In the genomic region with DNA sequence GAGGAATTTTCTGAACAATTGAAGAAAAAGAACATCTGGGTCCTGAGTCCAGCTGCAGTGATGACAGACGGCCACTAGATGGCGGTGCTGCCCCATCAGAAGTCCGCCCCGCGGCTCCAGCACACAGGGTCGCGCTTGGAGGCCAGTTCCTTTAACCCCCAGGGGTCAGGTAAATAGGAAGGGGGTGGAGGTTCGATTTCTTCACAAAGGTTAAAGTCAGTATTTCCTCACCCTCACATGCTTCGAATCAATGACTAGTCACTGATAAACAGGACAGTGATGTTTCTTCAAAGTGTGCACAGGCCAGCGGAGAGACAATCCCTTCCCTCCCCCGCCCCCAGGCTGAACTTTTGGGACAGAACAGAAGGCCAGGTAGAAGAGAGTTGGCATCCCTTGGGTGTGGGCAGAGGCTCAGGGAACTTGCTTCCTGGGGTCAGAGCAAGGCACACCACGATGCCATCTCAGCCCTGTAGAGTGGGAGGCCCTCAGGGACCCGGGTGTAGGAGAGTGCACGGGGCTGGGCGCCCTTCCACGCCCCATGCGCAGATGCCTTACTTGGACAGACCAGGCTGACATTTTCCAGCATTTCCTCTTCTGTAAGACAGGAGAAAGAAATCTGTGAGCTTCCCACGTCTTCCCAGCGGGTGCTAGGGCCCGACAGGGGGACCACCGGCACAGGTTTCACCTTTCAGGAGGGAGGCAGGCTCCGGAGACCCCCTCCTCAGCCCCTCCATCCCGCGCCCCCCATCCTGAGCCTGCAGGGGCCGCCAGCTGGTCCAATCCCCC, we compare ENCODE assay signal across 1 cellular context.
TF ChIP-seq lines count a peak whose summit lies in the region.

No MANE protein-coding gene starts in this region.

TF ChIP-seq in HepG2, 621 proteins besides CTCF, POLR2A, EP300 and RAD21 (continued from another document and continues in another):
- TF ChIP-seq ZNF644 (CRISPR knock-in tag; IDR thresholded peaks at IDR 0.05; ENCODE audit: low read depth) (peak; percentile 79; the same call in 1 of the 2 replicates), ZNF3 (CRISPR knock-in tag; IDR thresholded peaks at IDR 0.05) (peak; percentile 92), DR1 (CRISPR knock-in tag; IDR thresholded peaks at IDR 0.05) (0 out of 2 replicates have a peak, but pooled peaks have one; percentile 52), ZNF782 (CRISPR knock-in tag; IDR thresholded peaks at IDR 0.05; ENCODE audit: borderline replicate concordance) (no peak), ZFP36L1 (CRISPR knock-in tag; IDR thresholded peaks at IDR 0.05) (peak; percentile 93; the same call in 1 of the 2 replicates), GFI1 (CRISPR knock-in tag; IDR thresholded peaks at IDR 0.05; ENCODE audit: borderline replicate concordance) (peak; percentile 96), ZNF10 (CRISPR knock-in tag; IDR thresholded peaks at IDR 0.05; ENCODE audit: borderline replicate concordance, low read depth) (no peak), KLF9 (CRISPR knock-in tag; IDR thresholded peaks at IDR 0.05; ENCODE audit: low read depth) (peak; percentile 99), FOXA1 (IDR thresholded peaks at IDR 0.05) (peak; percentile 82), FOXA1 (CRISPR knock-in tag; IDR thresholded peaks at IDR 0.05) (peak; percentile 98), MXD4 (CRISPR knock-in tag; IDR thresholded peaks at IDR 0.05) (peak; percentile 94), SNRNP70 (IDR thresholded peaks at IDR 0.05; ENCODE audit: low read depth, low read length) (no peak), JUN (CRISPR knock-in tag; IDR thresholded peaks at IDR 0.05) (peak; percentile 66; the same call in 1 of the 2 replicates), ONECUT2 (CRISPR knock-in tag; IDR thresholded peaks at IDR 0.05) (peak; percentile 97), ZNF292 (CRISPR knock-in tag; IDR thresholded peaks at IDR 0.05; ENCODE audit: borderline replicate concordance, low read depth) (peak; percentile 74; the same call in 1 of the 2 replicates), ZNF780A (CRISPR knock-in tag; IDR thresholded peaks at IDR 0.05) (peak; percentile 89), SALL1 (CRISPR knock-in tag; IDR thresholded peaks at IDR 0.05) (peak; percentile 99), ZNF674 (CRISPR knock-in tag; IDR thresholded peaks at IDR 0.05; ENCODE audit: low read depth) (no peak), MATR3 (CRISPR knock-in tag; IDR thresholded peaks at IDR 0.05) (no peak), ZNF354B (CRISPR knock-in tag; IDR thresholded peaks at IDR 0.05) (peak; percentile 58), ZNF891 (CRISPR knock-in tag; IDR thresholded peaks at IDR 0.05) (no peak), BRCA1 (CRISPR knock-in tag; IDR thresholded peaks at IDR 0.05) (no peak; the same call in 1 of the 2 replicates), ZFAT (CRISPR knock-in tag; conservative IDR thresholded peaks at IDR 0.05) (no peak), ARNT2 (CRISPR knock-in tag; IDR thresholded peaks at IDR 0.05; ENCODE audit: low read depth) (peak; percentile 88)
- TF ChIP-seq, protein P1, sequence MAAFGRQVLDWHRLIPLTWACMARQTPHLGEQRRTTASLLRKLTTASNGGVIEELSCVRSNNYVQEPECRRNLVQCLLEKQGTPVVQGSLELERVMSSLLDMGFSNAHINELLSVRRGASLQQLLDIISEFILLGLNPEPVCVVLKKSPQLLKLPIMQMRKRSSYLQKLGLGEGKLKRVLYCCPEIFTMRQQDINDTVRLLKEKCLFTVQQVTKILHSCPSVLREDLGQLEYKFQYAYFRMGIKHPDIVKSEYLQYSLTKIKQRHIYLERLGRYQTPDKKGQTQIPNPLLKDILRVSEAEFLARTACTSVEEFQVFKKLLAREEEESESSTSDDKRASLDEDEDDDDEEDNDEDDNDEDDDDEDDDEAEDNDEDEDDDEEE (CRISPR knock-in tag; IDR thresholded peaks at IDR 0.05) = peak; percentile 97
- TF ChIP-seq, protein P2, sequence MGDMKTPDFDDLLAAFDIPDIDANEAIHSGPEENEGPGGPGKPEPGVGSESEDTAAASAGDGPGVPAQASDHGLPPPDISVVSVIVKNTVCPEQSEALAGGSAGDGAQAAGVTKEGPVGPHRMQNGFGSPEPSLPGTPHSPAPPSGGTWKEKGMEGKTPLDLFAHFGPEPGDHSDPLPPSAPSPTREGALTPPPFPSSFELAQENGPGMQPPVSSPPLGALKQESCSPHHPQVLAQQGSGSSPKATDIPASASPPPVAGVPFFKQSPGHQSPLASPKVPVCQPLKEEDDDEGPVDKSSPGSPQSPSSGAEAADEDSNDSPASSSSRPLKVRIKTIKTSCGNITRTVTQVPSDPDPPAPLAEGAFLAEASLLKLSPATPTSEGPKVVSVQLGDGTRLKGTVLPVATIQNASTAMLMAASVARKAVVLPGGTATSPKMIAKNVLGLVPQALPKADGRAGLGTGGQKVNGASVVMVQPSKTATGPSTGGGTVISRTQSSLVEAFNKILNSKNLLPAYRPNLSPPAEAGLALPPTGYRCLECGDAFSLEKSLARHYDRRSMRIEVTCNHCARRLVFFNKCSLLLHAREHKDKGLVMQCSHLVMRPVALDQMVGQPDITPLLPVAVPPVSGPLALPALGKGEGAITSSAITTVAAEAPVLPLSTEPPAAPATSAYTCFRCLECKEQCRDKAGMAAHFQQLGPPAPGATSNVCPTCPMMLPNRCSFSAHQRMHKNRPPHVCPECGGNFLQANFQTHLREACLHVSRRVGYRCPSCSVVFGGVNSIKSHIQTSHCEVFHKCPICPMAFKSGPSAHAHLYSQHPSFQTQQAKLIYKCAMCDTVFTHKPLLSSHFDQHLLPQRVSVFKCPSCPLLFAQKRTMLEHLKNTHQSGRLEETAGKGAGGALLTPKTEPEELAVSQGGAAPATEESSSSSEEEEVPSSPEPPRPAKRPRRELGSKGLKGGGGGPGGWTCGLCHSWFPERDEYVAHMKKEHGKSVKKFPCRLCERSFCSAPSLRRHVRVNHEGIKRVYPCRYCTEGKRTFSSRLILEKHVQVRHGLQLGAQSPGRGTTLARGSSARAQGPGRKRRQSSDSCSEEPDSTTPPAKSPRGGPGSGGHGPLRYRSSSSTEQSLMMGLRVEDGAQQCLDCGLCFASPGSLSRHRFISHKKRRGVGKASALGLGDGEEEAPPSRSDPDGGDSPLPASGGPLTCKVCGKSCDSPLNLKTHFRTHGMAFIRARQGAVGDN (CRISPR knock-in tag; IDR thresholded peaks at IDR 0.05) = peak; percentile 70
- TF ChIP-seq, protein P3, sequence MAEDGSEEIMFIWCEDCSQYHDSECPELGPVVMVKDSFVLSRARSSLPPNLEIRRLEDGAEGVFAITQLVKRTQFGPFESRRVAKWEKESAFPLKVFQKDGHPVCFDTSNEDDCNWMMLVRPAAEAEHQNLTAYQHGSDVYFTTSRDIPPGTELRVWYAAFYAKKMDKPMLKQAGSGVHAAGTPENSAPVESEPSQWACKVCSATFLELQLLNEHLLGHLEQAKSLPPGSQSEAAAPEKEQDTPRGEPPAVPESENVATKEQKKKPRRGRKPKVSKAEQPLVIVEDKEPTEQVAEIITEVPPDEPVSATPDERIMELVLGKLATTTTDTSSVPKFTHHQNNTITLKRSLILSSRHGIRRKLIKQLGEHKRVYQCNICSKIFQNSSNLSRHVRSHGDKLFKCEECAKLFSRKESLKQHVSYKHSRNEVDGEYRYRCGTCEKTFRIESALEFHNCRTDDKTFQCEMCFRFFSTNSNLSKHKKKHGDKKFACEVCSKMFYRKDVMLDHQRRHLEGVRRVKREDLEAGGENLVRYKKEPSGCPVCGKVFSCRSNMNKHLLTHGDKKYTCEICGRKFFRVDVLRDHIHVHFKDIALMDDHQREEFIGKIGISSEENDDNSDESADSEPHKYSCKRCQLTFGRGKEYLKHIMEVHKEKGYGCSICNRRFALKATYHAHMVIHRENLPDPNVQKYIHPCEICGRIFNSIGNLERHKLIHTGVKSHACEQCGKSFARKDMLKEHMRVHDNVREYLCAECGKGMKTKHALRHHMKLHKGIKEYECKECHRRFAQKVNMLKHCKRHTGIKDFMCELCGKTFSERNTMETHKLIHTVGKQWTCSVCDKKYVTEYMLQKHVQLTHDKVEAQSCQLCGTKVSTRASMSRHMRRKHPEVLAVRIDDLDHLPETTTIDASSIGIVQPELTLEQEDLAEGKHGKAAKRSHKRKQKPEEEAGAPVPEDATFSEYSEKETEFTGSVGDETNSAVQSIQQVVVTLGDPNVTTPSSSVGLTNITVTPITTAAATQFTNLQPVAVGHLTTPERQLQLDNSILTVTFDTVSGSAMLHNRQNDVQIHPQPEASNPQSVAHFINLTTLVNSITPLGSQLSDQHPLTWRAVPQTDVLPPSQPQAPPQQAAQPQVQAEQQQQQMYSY (CRISPR knock-in tag; IDR thresholded peaks at IDR 0.05) = no peak
- TF ChIP-seq, protein P4, sequence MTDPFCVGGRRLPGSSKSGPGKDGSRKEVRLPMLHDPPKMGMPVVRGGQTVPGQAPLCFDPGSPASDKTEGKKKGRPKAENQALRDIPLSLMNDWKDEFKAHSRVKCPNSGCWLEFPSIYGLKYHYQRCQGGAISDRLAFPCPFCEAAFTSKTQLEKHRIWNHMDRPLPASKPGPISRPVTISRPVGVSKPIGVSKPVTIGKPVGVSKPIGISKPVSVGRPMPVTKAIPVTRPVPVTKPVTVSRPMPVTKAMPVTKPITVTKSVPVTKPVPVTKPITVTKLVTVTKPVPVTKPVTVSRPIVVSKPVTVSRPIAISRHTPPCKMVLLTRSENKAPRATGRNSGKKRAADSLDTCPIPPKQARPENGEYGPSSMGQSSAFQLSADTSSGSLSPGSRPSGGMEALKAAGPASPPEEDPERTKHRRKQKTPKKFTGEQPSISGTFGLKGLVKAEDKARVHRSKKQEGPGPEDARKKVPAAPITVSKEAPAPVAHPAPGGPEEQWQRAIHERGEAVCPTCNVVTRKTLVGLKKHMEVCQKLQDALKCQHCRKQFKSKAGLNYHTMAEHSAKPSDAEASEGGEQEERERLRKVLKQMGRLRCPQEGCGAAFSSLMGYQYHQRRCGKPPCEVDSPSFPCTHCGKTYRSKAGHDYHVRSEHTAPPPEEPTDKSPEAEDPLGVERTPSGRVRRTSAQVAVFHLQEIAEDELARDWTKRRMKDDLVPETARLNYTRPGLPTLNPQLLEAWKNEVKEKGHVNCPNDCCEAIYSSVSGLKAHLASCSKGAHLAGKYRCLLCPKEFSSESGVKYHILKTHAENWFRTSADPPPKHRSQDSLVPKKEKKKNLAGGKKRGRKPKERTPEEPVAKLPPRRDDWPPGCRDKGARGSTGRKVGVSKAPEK (CRISPR knock-in tag; IDR thresholded peaks at IDR 0.05; ENCODE audit: borderline replicate concordance) = peak; percentile 91
- TF ChIP-seq, protein P5, sequence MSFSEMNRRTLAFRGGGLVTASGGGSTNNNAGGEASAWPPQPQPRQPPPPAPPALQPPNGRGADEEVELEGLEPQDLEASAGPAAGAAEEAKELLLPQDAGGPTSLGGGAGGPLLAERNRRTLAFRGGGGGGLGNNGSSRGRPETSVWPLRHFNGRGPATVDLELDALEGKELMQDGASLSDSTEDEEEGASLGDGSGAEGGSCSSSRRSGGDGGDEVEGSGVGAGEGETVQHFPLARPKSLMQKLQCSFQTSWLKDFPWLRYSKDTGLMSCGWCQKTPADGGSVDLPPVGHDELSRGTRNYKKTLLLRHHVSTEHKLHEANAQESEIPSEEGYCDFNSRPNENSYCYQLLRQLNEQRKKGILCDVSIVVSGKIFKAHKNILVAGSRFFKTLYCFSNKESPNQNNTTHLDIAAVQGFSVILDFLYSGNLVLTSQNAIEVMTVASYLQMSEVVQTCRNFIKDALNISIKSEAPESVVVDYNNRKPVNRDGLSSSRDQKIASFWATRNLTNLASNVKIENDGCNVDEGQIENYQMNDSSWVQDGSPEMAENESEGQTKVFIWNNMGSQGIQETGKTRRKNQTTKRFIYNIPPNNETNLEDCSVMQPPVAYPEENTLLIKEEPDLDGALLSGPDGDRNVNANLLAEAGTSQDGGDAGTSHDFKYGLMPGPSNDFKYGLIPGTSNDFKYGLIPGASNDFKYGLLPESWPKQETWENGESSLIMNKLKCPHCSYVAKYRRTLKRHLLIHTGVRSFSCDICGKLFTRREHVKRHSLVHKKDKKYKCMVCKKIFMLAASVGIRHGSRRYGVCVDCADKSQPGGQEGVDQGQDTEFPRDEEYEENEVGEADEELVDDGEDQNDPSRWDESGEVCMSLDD (CRISPR knock-in tag; IDR thresholded peaks at IDR 0.05; ENCODE audit: borderline replicate concordance) = no peak
- TF ChIP-seq, protein P6, sequence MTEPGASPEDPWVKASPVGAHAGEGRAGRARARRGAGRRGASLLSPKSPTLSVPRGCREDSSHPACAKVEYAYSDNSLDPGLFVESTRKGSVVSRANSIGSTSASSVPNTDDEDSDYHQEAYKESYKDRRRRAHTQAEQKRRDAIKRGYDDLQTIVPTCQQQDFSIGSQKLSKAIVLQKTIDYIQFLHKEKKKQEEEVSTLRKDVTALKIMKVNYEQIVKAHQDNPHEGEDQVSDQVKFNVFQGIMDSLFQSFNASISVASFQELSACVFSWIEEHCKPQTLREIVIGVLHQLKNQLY (CRISPR knock-in tag; IDR thresholded peaks at IDR 0.05) = peak; percentile 98
- TF ChIP-seq, protein P7, sequence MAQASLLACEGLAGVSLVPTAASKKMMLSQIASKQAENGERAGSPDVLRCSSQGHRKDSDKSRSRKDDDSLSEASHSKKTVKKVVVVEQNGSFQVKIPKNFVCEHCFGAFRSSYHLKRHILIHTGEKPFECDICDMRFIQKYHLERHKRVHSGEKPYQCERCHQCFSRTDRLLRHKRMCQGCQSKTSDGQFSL (CRISPR knock-in tag; IDR thresholded peaks at IDR 0.05) = peak; percentile 38; the same call in 1 of the 2 replicates
- TF ChIP-seq, protein P8, sequence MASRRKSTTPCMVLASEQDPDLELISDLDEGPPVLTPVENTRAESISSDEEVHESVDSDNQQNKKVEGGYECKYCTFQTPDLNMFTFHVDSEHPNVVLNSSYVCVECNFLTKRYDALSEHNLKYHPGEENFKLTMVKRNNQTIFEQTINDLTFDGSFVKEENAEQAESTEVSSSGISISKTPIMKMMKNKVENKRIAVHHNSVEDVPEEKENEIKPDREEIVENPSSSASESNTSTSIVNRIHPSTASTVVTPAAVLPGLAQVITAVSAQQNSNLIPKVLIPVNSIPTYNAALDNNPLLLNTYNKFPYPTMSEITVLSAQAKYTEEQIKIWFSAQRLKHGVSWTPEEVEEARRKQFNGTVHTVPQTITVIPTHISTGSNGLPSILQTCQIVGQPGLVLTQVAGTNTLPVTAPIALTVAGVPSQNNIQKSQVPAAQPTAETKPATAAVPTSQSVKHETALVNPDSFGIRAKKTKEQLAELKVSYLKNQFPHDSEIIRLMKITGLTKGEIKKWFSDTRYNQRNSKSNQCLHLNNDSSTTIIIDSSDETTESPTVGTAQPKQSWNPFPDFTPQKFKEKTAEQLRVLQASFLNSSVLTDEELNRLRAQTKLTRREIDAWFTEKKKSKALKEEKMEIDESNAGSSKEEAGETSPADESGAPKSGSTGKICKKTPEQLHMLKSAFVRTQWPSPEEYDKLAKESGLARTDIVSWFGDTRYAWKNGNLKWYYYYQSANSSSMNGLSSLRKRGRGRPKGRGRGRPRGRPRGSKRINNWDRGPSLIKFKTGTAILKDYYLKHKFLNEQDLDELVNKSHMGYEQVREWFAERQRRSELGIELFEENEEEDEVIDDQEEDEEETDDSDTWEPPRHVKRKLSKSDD (CRISPR knock-in tag; IDR thresholded peaks at IDR 0.05; ENCODE audit: low read depth) = peak; percentile 49; the same call in 1 of the 2 replicates
- TF ChIP-seq, protein P9, sequence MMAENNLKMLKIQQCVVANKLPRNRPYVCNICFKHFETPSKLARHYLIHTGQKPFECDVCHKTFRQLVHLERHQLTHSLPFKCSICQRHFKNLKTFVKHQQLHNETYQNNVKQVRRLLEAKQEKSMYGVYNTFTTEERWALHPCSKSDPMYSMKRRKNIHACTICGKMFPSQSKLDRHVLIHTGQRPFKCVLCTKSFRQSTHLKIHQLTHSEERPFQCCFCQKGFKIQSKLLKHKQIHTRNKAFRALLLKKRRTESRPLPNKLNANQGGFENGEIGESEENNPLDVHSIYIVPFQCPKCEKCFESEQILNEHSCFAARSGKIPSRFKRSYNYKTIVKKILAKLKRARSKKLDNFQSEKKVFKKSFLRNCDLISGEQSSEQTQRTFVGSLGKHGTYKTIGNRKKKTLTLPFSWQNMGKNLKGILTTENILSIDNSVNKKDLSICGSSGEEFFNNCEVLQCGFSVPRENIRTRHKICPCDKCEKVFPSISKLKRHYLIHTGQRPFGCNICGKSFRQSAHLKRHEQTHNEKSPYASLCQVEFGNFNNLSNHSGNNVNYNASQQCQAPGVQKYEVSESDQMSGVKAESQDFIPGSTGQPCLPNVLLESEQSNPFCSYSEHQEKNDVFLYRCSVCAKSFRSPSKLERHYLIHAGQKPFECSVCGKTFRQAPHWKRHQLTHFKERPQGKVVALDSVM (CRISPR knock-in tag; IDR thresholded peaks at IDR 0.05) = peak; percentile 68
